ENCODE assay signal across 11 cellular contexts in the genomic region with DNA sequence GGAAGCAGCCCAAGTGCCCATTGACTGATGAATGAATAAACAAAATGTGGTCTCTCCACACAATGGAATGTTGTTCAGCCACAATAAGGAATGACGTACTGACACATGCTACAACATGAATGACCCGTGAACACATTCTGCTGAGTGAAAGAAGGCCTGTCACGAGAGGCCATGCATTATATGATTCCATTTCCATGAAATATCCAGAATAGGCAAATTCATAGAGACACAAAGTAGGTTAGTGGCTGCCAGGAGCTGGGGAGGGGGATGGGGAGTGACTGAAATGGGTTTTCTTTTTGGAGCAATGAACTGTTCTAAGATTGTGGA. TPM values are rescaled to one million over a fixed set of nuclear protein-coding genes. Genes with fewer than 3 reads are reported as not detected.
DNase-seq lines count a peak whose midpoint lies in the region; ATAC-seq and TF ChIP-seq lines count a peak whose summit lies in the region.
"Had no signal": no experiment of that assay in that cellular context is flagged by ENCODE, and none has a peak within 500 bp of the region (broad histone marks: within the 10 kb centered on the region; RNA-seq: fewer than 3 reads in every experiment).

No MANE protein-coding gene starts in this region.

- in situ Hi-C loops in IMR-90 (cut with MboI; ENCODE audit: low sequenced_read_pairs): no loop called here

- peaks cover 27% of the 10 kb centered on the region for H3K9me1 ChIP-seq in IMR-90 (ENCODE audit: insufficient read depth, low read length)

- H4K8ac ChIP-seq in IMR-90 (ENCODE audit: low read depth in 2 of 2, low read length in 2 of 2): no peak overlapping the region

- no peak overlapping the region for H3K18ac ChIP-seq in IMR-90 (ENCODE audit: low read depth, low read length)

- H3K4me3 ChIP-seq in IMR-90 (ENCODE audit: insufficient read depth, low read depth, low read length) (no peak overlapping the region), thyroid gland (replicated peaks in 1 of 3) (no peak overlapping the region), right cardiac atrium (ENCODE audit: low read length) (no peak overlapping the region)
- H3K4me3 ChIP-seq: cardiac muscle cell had no signal

- H2BK20ac ChIP-seq in IMR-90 (ENCODE audit: low read depth, low read length): no peak overlapping the region

- CTCF ChIA-PET in IMR-90 (lab: Yijun Ruan, JAX): no interaction called here

- no CpG with 5 or more reads among the region's 3 CpGs for WGBS in IMR-90 (ENCODE audit: extremely low coverage in 2 of 2, insufficient read length in 1 of 2), 2 experiments
- WGBS in thyroid gland, 2 donors: 29 to 35% methylated on average over 3 of the region's 3 CpGs
- WGBS in right cardiac atrium: 78% methylated on average over 3 of the region's 3 CpGs

- no peak for TF ChIP-seq CTCF in IMR-90 (conservative IDR thresholded peaks at IDR 0.05; ENCODE audit: low read depth, low read length)
- TF ChIP-seq CTCF in thyroid gland (IDR thresholded peaks at IDR 0.05): no peak

- no peak overlapping the region for H4K91ac ChIP-seq in IMR-90 (ENCODE audit: insufficient read depth, low read depth, low read length)

- H2AK9ac ChIP-seq in IMR-90 (replicated peaks; ENCODE audit: low read depth, low read length, poor library complexity): no peak overlapping the region

- H3K23ac ChIP-seq in IMR-90 (ENCODE audit: low read depth, low read length): no peak overlapping the region

- peak; percentile 71 for DNase-seq in IMR-90
- DNase-seq in astrocyte of the hippocampus (ENCODE audit: low read depth, low spot score): peak; percentile 87
- peak; percentile 65 for DNase-seq in inferior parietal cortex (ENCODE audit: extremely low spot score)
- DNase-seq in thyroid gland: peak; percentile 74 to 79
- no peak for DNase-seq in right cardiac atrium
- no peak for DNase-seq in SKM-1 (lab: John Stamatoyannopoulos, UW; ENCODE audit: unreplicated experiment)
- DNase-seq in NCI-H2227 (lab: John Stamatoyannopoulos, UW; ENCODE audit: unreplicated experiment): no peak
- DNase-seq: GF-D8, NCI-H2107 had no signal

- no peak overlapping the region for H3K56ac ChIP-seq in IMR-90 (ENCODE audit: extremely low read depth, insufficient read depth, low read length)

- no peak overlapping the region for H4K5ac ChIP-seq in IMR-90 (ENCODE audit: low read depth, low read length)

- no peak overlapping the region for H3K27ac ChIP-seq in IMR-90 (ENCODE audit: insufficient read depth, low read length)
- H3K27ac ChIP-seq in thyroid gland: peak overlapping the region; percentile 25 to 94 (median 58)
- no peak overlapping the region for H3K27ac ChIP-seq in right cardiac atrium (ENCODE audit: low read length)
- H3K27ac ChIP-seq: cardiac muscle cell had no signal

- no peak overlapping the region for H2BK15ac ChIP-seq in IMR-90 (ENCODE audit: low read depth, low read length)

- peaks cover 42% of the 10 kb centered on the region for H4K20me1 ChIP-seq in IMR-90 (ENCODE audit: insufficient read depth, low read length)

- no peak overlapping the region for H2AK5ac ChIP-seq in IMR-90 (ENCODE audit: low read depth, low read length)

- TF ChIP-seq POLR2A in IMR-90 (IDR thresholded peaks at IDR 0.05; ENCODE audit: low read depth, low read length) (no peak), thyroid gland (IDR thresholded peaks at IDR 0.05) (peak in 1 of 2 donors; percentile 21)

- peaks cover 38 to 67% of the 10 kb centered on the region in 2 experiments for H3K79me1 ChIP-seq in IMR-90 (ENCODE audit: low read depth in 1 of 2, low read length in 2 of 2)

- H3K36me3 ChIP-seq in IMR-90 (ENCODE audit: control insufficient read depth, insufficient read depth, low read length) (peaks cover 54% of the 10 kb centered on the region), thyroid gland (peaks cover 24 to 33% of the 10 kb centered on the region in 2 donors)

- intact Hi-C loops in IMR-90 (cut with micrococcal nuclease) (no loop called here), thyroid gland (cut with DNase I) (no loop called here), right cardiac atrium (cut with DNase I) (loop anchor here in 1 of 4 donors (10.0 kb wide), 1 partner anchor 72 kb away; no protein-coding TSS in a partner anchor)

- ATAC-seq in IMR-90 (ENCODE audit: low read depth) (peak; percentile 40), right cardiac atrium (no peak)

- H3K9me3 ChIP-seq in IMR-90 (ENCODE audit: control insufficient read depth, insufficient read depth, low read length) (no peaks in the 10 kb centered on the region), thyroid gland (no peaks in the 10 kb centered on the region), right cardiac atrium (ENCODE audit: control insufficient read depth, low read length) (no peaks in the 10 kb centered on the region)
- H3K9me3 ChIP-seq: SK-N-SH had no signal

- no peak overlapping the region for H3K4me2 ChIP-seq in IMR-90 (ENCODE audit: low read depth, low read length)
- H3K4me2 ChIP-seq: SK-N-SH had no signal

- no peak overlapping the region for H2BK5ac ChIP-seq in IMR-90 (ENCODE audit: low read depth, low read length, poor library complexity, severe bottlenecking)

- TF ChIP-seq RAD21 in IMR-90 (IDR thresholded peaks at IDR 0.05; ENCODE audit: low read length): no peak

- no peak overlapping the region for H3K4ac ChIP-seq in IMR-90 (ENCODE audit: low read depth, low read length)

- H3K27me3 ChIP-seq in IMR-90 (ENCODE audit: control insufficient read depth, insufficient read depth, low read length) (no peaks in the 10 kb centered on the region), thyroid gland (no peaks in the 10 kb centered on the region), right cardiac atrium (ENCODE audit: control insufficient read depth, insufficient read depth) (no peaks in the 10 kb centered on the region)
- H3K27me3 ChIP-seq: cardiac muscle cell had no signal

- dilution Hi-C loops in IMR-90 (cut with HindIII; ENCODE audit: low sequenced_read_pairs, unreplicated experiment): no loop called here

- POLR2A ChIA-PET in IMR-90 (lab: Charles Lee; ENCODE audit: unreplicated experiment): no interaction called here

- H2BK120ac ChIP-seq in IMR-90 (ENCODE audit: low read depth, low read length): no peak overlapping the region

- H2AFZ ChIP-seq in IMR-90 (replicated peaks; ENCODE audit: low read length, poor library complexity): no peak overlapping the region

- H3K4me1 ChIP-seq in IMR-90 (ENCODE audit: control insufficient read depth, insufficient read depth, low read length): peaks cover 3% of the 10 kb centered on the region; the same call in 1 of the 2 replicates
- H3K4me1 ChIP-seq in thyroid gland: peaks cover 47 to 60% of the 10 kb centered on the region in 2 donors
- peaks cover 2% of the 10 kb centered on the region for H3K4me1 ChIP-seq in right cardiac atrium (ENCODE audit: control insufficient read depth, insufficient read depth, low read length)

- no peak overlapping the region for H3K14ac ChIP-seq in IMR-90 (replicated peaks; ENCODE audit: low read depth, low read length)

- no peak overlapping the region for H3K9ac ChIP-seq in IMR-90 (ENCODE audit: low read depth, low read length)
- H3K9ac ChIP-seq: SK-N-SH had no signal

- BruUV-seq in IMR-90 (replicated peaks; lab: Mats Ljungman, UMichigan): no TSS peak

TF ChIP-seq in IMR-90, 13 proteins besides CTCF, POLR2A, EP300 and RAD21:
- TF ChIP-seq RCOR1 (IDR thresholded peaks at IDR 0.05; ENCODE audit: insufficient replicate concordance, low read length) (no peak), MXI1 (IDR thresholded peaks at IDR 0.05; ENCODE audit: borderline replicate concordance, low read depth, low read length) (peak; percentile 50; the same call in 1 of the 2 replicates)

RNA-seq across cellular contexts. Expression of a gene that starts 41.4 kb away (rescaled TPM):
- total RNA-seq in IMR-90 (2012; rRNA removed) (35.7 and 42.2 TPM in 2 replicates), thyroid gland (10 to 100 TPM; 26.1 to 33.3 (median 28.2) TPM), right cardiac atrium (10 to 100 TPM; 29.5 to 36.0 (median 33.8) TPM)
- polyA plus RNA-seq in IMR-90 (2012; rRNA removed) (21.1 and 21.5 TPM in 2 replicates), right cardiac atrium (20.0 TPM)
- polyA plus RNA-seq in IMR-90 (2012; cell fraction: cytosol; rRNA removed): 13.1 and 22.4 TPM in 2 replicates
- 13.6 and 16.6 TPM in 2 replicates for polyA plus RNA-seq in IMR-90 (2012; cell fraction: nucleus; rRNA removed; ENCODE audit: low replicate concordance)

RNA-seq across cellular contexts. Expression of a gene that starts 53.3 kb away (rescaled TPM):
- 25.1 and 27.5 TPM in 2 replicates for total RNA-seq in IMR-90 (2012; rRNA removed)
- polyA plus RNA-seq in IMR-90 (2012; rRNA removed): 25.3 and 26.8 TPM in 2 replicates
- polyA plus RNA-seq in IMR-90 (2012; cell fraction: cytosol; rRNA removed): 12.5 and 13.1 TPM in 2 replicates
- 40.6 and 52.6 TPM in 2 replicates for polyA plus RNA-seq in IMR-90 (2012; cell fraction: nucleus; rRNA removed; ENCODE audit: low replicate concordance)
- 10 to 100 TPM in 2 of 4 donors, 1 to 10 TPM in 2; 6.3 to 12.2 (median 10.2) TPM for total RNA-seq in thyroid gland
- 10 to 100 TPM; 10.2 to 20.9 (median 11.6) TPM for total RNA-seq in right cardiac atrium
- 8.6 TPM for polyA plus RNA-seq in right cardiac atrium

Comparison
In these comparisons a context has a peak if more than half of its experiments do, and no peak if none do; other contexts are left out.
1. DNase-seq: peak in IMR-90 (single experiment), astrocyte of the hippocampus (single experiment), inferior parietal cortex (single experiment) and thyroid gland (2 of 2); none in right cardiac atrium (0 of 3), SKM-1 (single experiment) and NCI-H2227 (single experiment).
2. H3K27ac ChIP-seq: peak in thyroid gland (3 of 3); none in IMR-90 (single experiment) and right cardiac atrium (single experiment).